Comparison of ENCODE assay signal across 35 cellular contexts in the genomic region with DNA sequence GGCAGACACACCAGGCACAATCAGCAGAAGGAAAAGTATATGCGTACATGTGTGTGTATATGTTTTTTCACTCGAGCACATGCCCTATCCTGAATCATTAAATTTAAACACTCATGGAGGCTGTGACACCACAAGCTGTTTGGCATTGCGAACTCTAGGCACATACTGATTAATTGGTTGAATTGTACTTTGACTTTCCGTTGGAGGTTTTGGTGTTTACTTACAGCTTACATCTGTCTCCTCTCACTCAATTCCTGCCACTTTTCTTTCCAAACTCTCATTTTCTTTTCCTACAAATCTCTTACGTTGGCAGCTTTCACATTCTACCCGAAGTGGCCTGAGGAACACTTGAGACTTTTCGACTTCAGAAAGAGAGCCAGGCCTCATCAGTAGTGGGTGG.
"Had no signal": no experiment of that assay in that cellular context is flagged by ENCODE, and none has a peak within 500 bp of the region (broad histone marks: within the 10 kb centered on the region; RNA-seq: fewer than 3 reads in every experiment).

No MANE protein-coding gene starts in this region.

- H3K9me3 ChIP-seq: adrenal gland, body of pancreas had no signal

- H3K4me1 ChIP-seq: adrenal gland, body of pancreas, breast epithelium had no signal

- H3K4me1 Mint-ChIP-seq: activated B cell treated with CpG ODN at 0.5 μM for 24 hours; activated CD4-positive, alpha-beta T cell treated with anti-CD3 and anti-CD28 coated beads, Interleukin-2, amount 10 ng/mL, durations not matched to agents 24 days and 14 days; activated naive CD8-positive, alpha-beta T cell treated with anti-CD3 and anti-CD28 coated beads for 36 hours; activated T-helper 17 cell treated with anti-CD3 and anti-CD28 coated beads, Interleukin-2, amount 50 U/mL, for 72 hours had no signal

- H3K9me3 Mint-ChIP-seq: activated B cell treated with CpG ODN at 0.5 μM for 24 hours; activated T-cell treated with anti-CD3 and anti-CD28 coated beads, Interleukin-2, amount 50 U/mL, for 4 hours had no signal

- H3K4me3 Mint-ChIP-seq: activated B cell treated with CpG ODN at 0.5 μM for 24 hours; activated CD4-positive, alpha-beta memory T cell treated with anti-CD3 and anti-CD28 coated beads for 36 hours; activated CD4-positive, alpha-beta T cell treated with anti-CD3 and anti-CD28 coated beads, Interleukin-2, amount 10 ng/mL, durations not matched to agents 24 days and 14 days; activated CD8-positive, alpha-beta T cell treated with anti-CD3 and anti-CD28 coated beads for 36 hours; activated naive CD4-positive, alpha-beta T cell treated with anti-CD3 and anti-CD28 coated beads for 36 hours; activated naive CD8-positive, alpha-beta T cell treated with anti-CD3 and anti-CD28 coated beads for 36 hours; activated T-cell treated with anti-CD3 and anti-CD28 coated beads, Interleukin-2, amount 50 U/mL, for 4 hours; activated T-cell treated with anti-CD3 and anti-CD28 coated beads, Interleukin-2, amount 50 U/mL, for 72 hours; activated T-helper 1 cell treated with anti-CD3 and anti-CD28 coated beads, Interleukin-12 subunit alpha, Interleukin-12 subunit beta, Interleukin-2, Interleukin-4 antibody, amounts not matched to agents 30 ng/mL and 10 ng/mL and 1 ng/mL, durations not matched to agents 14 hours and 24 hours and 36 hours; activated T-helper 17 cell treated with anti-CD3 and anti-CD28 coated beads, Interleukin-2, amount 50 U/mL, for 72 hours; T-helper 1 cell treated with Interleukin-12 subunit alpha and Interleukin-12 subunit beta and Interleukin-4 antibody, amounts not matched to agents 30 μg/mL and 1 μg/mL, for 36 hours; T-helper 2 cell treated with Interferon-gamma antibody and Interleukin-4, amounts not matched to agents 5 μg/mL and 100 μg/mL, for 36 hours had no signal

- H3K27ac ChIP-seq: adrenal gland, body of pancreas, brain microvascular endothelial cell, breast epithelium, VCaP had no signal

- ATAC-seq: activated CD8-positive, alpha-beta T cell treated with anti-CD3 and anti-CD28 coated beads for 36 hours; activated naive CD4-positive, alpha-beta T cell treated with anti-CD3 and anti-CD28 coated beads, Interleukin-2, amount 50 U/mL, for 72 hours; activated T-cell treated with anti-CD3 and anti-CD28 coated beads, Interleukin-2, amount 50 U/mL, for 4 hours; activated T-cell treated with anti-CD3 and anti-CD28 coated beads, Interleukin-2, amount 50 U/mL, for 72 hours; activated T-helper 17 cell treated with anti-CD3 and anti-CD28 coated beads, Interleukin-2, amount 50 U/mL, for 72 hours; body of pancreas had no signal

- H3K36me3 ChIP-seq: adrenal gland, brain microvascular endothelial cell, breast epithelium had no signal

- H3K4me3 ChIP-seq: adrenal gland, body of pancreas, breast epithelium had no signal

- H3K36me3 Mint-ChIP-seq: activated CD4-positive, alpha-beta memory T cell treated with anti-CD3 and anti-CD28 coated beads for 36 hours; activated naive CD4-positive, alpha-beta T cell treated with anti-CD3 and anti-CD28 coated beads, Interleukin-2, amount 50 U/mL, for 72 hours; activated naive CD8-positive, alpha-beta T cell treated with anti-CD3 and anti-CD28 coated beads for 36 hours had no signal

- H3K27ac Mint-ChIP-seq: activated B cell treated with CpG ODN at 0.5 μM for 24 hours; activated CD4-positive, alpha-beta memory T cell treated with anti-CD3 and anti-CD28 coated beads for 36 hours; activated CD4-positive, alpha-beta T cell treated with anti-CD3 and anti-CD28 coated beads, Interleukin-2, amount 10 ng/mL, durations not matched to agents 24 days and 14 days; activated CD8-positive, alpha-beta T cell treated with anti-CD3 and anti-CD28 coated beads for 36 hours; activated naive CD4-positive, alpha-beta T cell treated with anti-CD3 and anti-CD28 coated beads for 36 hours; activated naive CD4-positive, alpha-beta T cell treated with anti-CD3 and anti-CD28 coated beads, Interleukin-2, amount 50 U/mL, for 72 hours; activated naive CD8-positive, alpha-beta T cell treated with anti-CD3 and anti-CD28 coated beads for 36 hours; activated T-cell treated with anti-CD3 and anti-CD28 coated beads, Interleukin-2, amount 50 U/mL, for 72 hours; activated T-helper 1 cell treated with anti-CD3 and anti-CD28 coated beads, Interleukin-12 subunit alpha, Interleukin-12 subunit beta, Interleukin-2, Interleukin-4 antibody, amounts not matched to agents 30 ng/mL and 10 ng/mL and 1 ng/mL, durations not matched to agents 14 hours and 24 hours and 36 hours; activated T-helper 17 cell treated with anti-CD3 and anti-CD28 coated beads, Interleukin-2, amount 50 U/mL, for 72 hours; T-helper 1 cell treated with Interleukin-12 subunit alpha and Interleukin-12 subunit beta and Interleukin-4 antibody, amounts not matched to agents 30 μg/mL and 1 μg/mL, for 36 hours; T-helper 2 cell treated with Interferon-gamma antibody and Interleukin-4, amounts not matched to agents 5 μg/mL and 100 μg/mL, for 36 hours had no signal

- H3K27me3 ChIP-seq: adrenal gland, body of pancreas, brain microvascular endothelial cell, breast epithelium had no signal

- DNase-seq: activated B cell treated with CpG ODN at 0.5 μM for 24 hours; activated CD4-positive, alpha-beta memory T cell treated with anti-CD3 and anti-CD28 coated beads for 36 hours; activated CD4-positive, alpha-beta T cell treated with anti-CD3 and anti-CD28 coated beads for 4 hours; activated CD4-positive, alpha-beta T cell treated with anti-CD3 and anti-CD28 coated beads, Interleukin-2, amount 10 ng/mL, durations not matched to agents 24 days and 14 days; activated CD4-positive, alpha-beta T cell treated with anti-CD3 and anti-CD28 coated beads, Interleukin-2, amount 50 U/mL, for 1 hour; activated CD4-positive, alpha-beta T cell treated with anti-CD3 and anti-CD28 coated beads, Interleukin-2, amount 50 U/mL, for 4 hours; activated CD4-positive, CD25-positive, alpha-beta regulatory T cell treated with anti-CD3 and anti-CD28 coated beads, Interleukin-2, amount 50 U/mL, for 72 hours; activated CD8-positive, alpha-beta memory T cell treated with anti-CD3 and anti-CD28 coated beads, Interleukin-2, amount 50 U/mL, for 4 hours; activated CD8-positive, alpha-beta T cell treated with anti-CD3 and anti-CD28 coated beads for 36 hours; activated effector memory CD4-positive, alpha-beta T cell treated with anti-CD3 and anti-CD28 coated beads, Interleukin-2, amount 50 U/mL, for 16 hours; activated gamma-delta T cell treated with Interleukin-2 at 50 U/mL for 16 hours; activated naive CD4-positive, alpha-beta T cell; activated naive CD4-positive, alpha-beta T cell treated with anti-CD3 and anti-CD28 coated beads for 36 hours; activated naive CD4-positive, alpha-beta T cell treated with anti-CD3 and anti-CD28 coated beads, Interleukin-2, amount 50 U/mL, for 16 hours; activated naive CD8-positive, alpha-beta T cell treated with anti-CD3 and anti-CD28 coated beads for 36 hours; activated T-cell treated with anti-CD3 and anti-CD28 coated beads for 4 hours; activated T-cell treated with anti-CD3 and anti-CD28 coated beads, Interleukin-2, amount 50 U/mL, for 1 hour; activated T-cell treated with anti-CD3 and anti-CD28 coated beads, Interleukin-2, amount 50 U/mL, for 4 hours; activated T-cell treated with anti-CD3 and anti-CD28 coated beads, Interleukin-2, amount 50 U/mL, for 72 hours; adrenal gland; amniotic stem cell; aorta; body of pancreas; brain microvascular endothelial cell; central memory CD4-positive, alpha-beta T cell; T-helper 1 cell; T-helper 2 cell; T-helper 9 cell had no signal

- H3K27me3 Mint-ChIP-seq: activated B cell treated with CpG ODN at 0.5 μM for 24 hours; activated CD4-positive, alpha-beta T cell treated with anti-CD3 and anti-CD28 coated beads, Interleukin-2, amount 10 ng/mL, durations not matched to agents 24 days and 14 days; activated CD8-positive, alpha-beta T cell treated with anti-CD3 and anti-CD28 coated beads for 36 hours; activated naive CD8-positive, alpha-beta T cell treated with anti-CD3 and anti-CD28 coated beads for 36 hours; activated T-helper 17 cell treated with anti-CD3 and anti-CD28 coated beads, Interleukin-2, amount 50 U/mL, for 72 hours had no signal
